ENCODE assay signal across 10 cellular contexts in genomic region chr14:97456958-97457357, GRCh38.
DNase-seq lines count a peak whose midpoint lies in the region; ATAC-seq lines count a peak whose summit lies in the region.
"Had no signal": no experiment of that assay in that cellular context is flagged by ENCODE, and none has a peak within 500 bp of the region (broad histone marks: within the 10 kb centered on the region; RNA-seq: fewer than 3 reads in every experiment).

No MANE protein-coding gene starts in this region.

- peak; percentile 49 for DNase-seq in RPMI7951 (ENCODE audit: low read depth)
- peak; percentile 78 for DNase-seq in activated T-cell treated with anti-CD3 and anti-CD28 coated beads, Interleukin-2, amount 50 U/mL, for 24 hours
- DNase-seq in islet precursor cell, result peak; percentile 62
- peak; percentile 47 to 66 for DNase-seq in stimulated activated CD8-positive, alpha-beta memory T cell treated with anti-CD3 and anti-CD28 coated beads, Interleukin-4, amount 100 ng/mL, for 4 hours (ENCODE audit: low read depth in 2 of 2, low spot score in 1 of 2)
- no peak for DNase-seq in NCI-H2029 treated with DMSO at 0.1 percent for 48 hours (lab: John Stamatoyannopoulos, UW)
- no peak for DNase-seq in NCI-H2196 treated with DMSO at 0.1 percent for 48 hours (lab: John Stamatoyannopoulos, UW; ENCODE audit: unreplicated experiment)
- DNase-seq: NCI-H510A had no signal

- peaks cover 57% of the 10 kb centered on the region for H3K4me1 Mint-ChIP-seq in activated T-cell treated with anti-CD3 and anti-CD28 coated beads, Interleukin-2, amount 50 U/mL, for 24 hours (ENCODE audit: low read depth)

- peaks cover 23% of the 10 kb centered on the region for H3K9me3 Mint-ChIP-seq in activated T-cell treated with anti-CD3 and anti-CD28 coated beads, Interleukin-2, amount 50 U/mL, for 24 hours
- H3K9me3 Mint-ChIP-seq: type B pancreatic cell had no signal

- H3K27ac Mint-ChIP-seq in activated T-cell treated with anti-CD3 and anti-CD28 coated beads, Interleukin-2, amount 50 U/mL, for 24 hours, result peak overlapping the region; percentile 96
- H3K27ac Mint-ChIP-seq: type B pancreatic cell had no signal

- H3K4me3 Mint-ChIP-seq in activated T-cell treated with anti-CD3 and anti-CD28 coated beads, Interleukin-2, amount 50 U/mL, for 24 hours, result peak overlapping the region; percentile 81

- ATAC-seq in GM19452 (IDR thresholded peaks at IDR 0.05; ENCODE audit: unreplicated experiment) (no peak), HG03439 (IDR thresholded peaks at IDR 0.05; ENCODE audit: unreplicated experiment) (no peak)

- H3K27me3 Mint-ChIP-seq in activated T-cell treated with anti-CD3 and anti-CD28 coated beads, Interleukin-2, amount 50 U/mL, for 24 hours, result no peaks in the 10 kb centered on the region

- peaks cover 41% of the 10 kb centered on the region for H3K36me3 Mint-ChIP-seq in activated T-cell treated with anti-CD3 and anti-CD28 coated beads, Interleukin-2, amount 50 U/mL, for 24 hours (ENCODE audit: low read depth)
- H3K36me3 Mint-ChIP-seq: type B pancreatic cell had no signal

Comparison
In these comparisons a context has a peak if more than half of its experiments do, and no peak if none do; other contexts are left out.
1. DNase-seq: peak in RPMI7951 (single experiment), activated T-cell treated with anti-CD3 and anti-CD28 coated beads, Interleukin-2, amount 50 U/mL, for 24 hours (single experiment), islet precursor cell (single experiment) and stimulated activated CD8-positive, alpha-beta memory T cell treated with anti-CD3 and anti-CD28 coated beads, Interleukin-4, amount 100 ng/mL, for 4 hours (2 of 2); none in NCI-H2029 treated with DMSO at 0.1 percent for 48 hours (single experiment) and NCI-H2196 treated with DMSO at 0.1 percent for 48 hours (single experiment).